11 cellular contexts compared by ENCODE assay signal in the genomic region with DNA sequence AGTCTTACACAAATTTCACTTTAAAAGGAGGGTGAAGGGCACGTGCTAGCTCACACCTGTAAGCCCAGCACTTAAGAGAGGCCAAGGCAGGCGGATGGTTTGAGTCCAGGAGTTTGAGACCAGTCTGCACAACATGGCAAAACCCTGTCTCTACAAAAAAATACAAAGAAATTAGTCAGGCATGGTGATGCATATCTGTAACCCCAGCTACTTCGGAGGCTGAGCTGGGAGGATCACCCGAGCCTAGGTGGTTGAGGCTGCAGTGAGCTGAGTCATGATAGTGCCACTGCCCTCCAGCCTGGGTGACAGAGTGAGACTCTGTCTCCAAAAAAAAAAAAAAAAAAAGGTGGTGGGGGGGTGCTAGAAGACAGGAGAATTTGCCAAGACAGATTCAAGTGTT.
A peak's percentile ranks its signal among the peaks of the same experiment; 100 is the strongest.
DNase-seq lines count a peak whose midpoint lies in the region; ATAC-seq and TF ChIP-seq lines count a peak whose summit lies in the region.
"Had no signal": no experiment of that assay in that cellular context is flagged by ENCODE, and none has a peak within 500 bp of the region (broad histone marks: within the 10 kb centered on the region; RNA-seq: fewer than 3 reads in every experiment).

No MANE protein-coding gene starts in this region.

- no peak overlapping the region for H3K4me3 ChIP-seq in heart right ventricle
- no peak overlapping the region for H3K4me3 ChIP-seq in neuronal stem cell (ENCODE audit: low read length in 2 of 2)
- no peak overlapping the region for H3K4me3 ChIP-seq in thyroid gland (replicated peaks in 1 of 3)
- H3K4me3 ChIP-seq: skin epidermis, vagina had no signal

- ATAC-seq in heart right ventricle, result peak in 2 of 8 donors; percentile 20 to 39
- ATAC-seq in Right ventricle myocardium superior (ENCODE audit: poor library complexity), result no peak
- ATAC-seq in GM21526 (IDR thresholded peaks at IDR 0.05; ENCODE audit: low FRiP score, unreplicated experiment), result no peak

- peak overlapping the region; percentile 55 for H3K23ac ChIP-seq in neuronal stem cell (ENCODE audit: low read depth, low read length, poor library complexity)

- H2AFZ ChIP-seq in neuronal stem cell (ENCODE audit: low read length), result no peak overlapping the region

- no peak overlapping the region for H4K91ac ChIP-seq in neuronal stem cell (ENCODE audit: low read depth, low read length, poor library complexity)

- no peak overlapping the region for H2BK12ac ChIP-seq in neuronal stem cell (ENCODE audit: low read length)

- TF ChIP-seq CTCF in heart right ventricle (IDR thresholded peaks at IDR 0.05) (no peak), thyroid gland (IDR thresholded peaks at IDR 0.05) (no peak)

- TF ChIP-seq POLR2A in thyroid gland (IDR thresholded peaks at IDR 0.05), result no peak

- H2BK15ac ChIP-seq in neuronal stem cell (ENCODE audit: low read length), result no peak overlapping the region

- no peak overlapping the region for H3K4ac ChIP-seq in neuronal stem cell (ENCODE audit: low read length)

- H3K4me2 ChIP-seq in neuronal stem cell (ENCODE audit: insufficient read depth, low read length, poor library complexity, severe bottlenecking), result no peak overlapping the region

- H3K14ac ChIP-seq in neuronal stem cell (ENCODE audit: low read length), result no peak overlapping the region

- no peak for DNase-seq in heart right ventricle
- no peak for DNase-seq in Right ventricle myocardium superior
- peak; percentile 51 for DNase-seq in activated T-cell treated with anti-CD3 and anti-CD28 coated beads, Interleukin-2, amount 50 U/mL, for 1 hour
- DNase-seq in neuronal stem cell (ENCODE audit: low spot score), result no peak
- DNase-seq in thyroid gland, result no peak
- DNase-seq in dedifferentiated amniotic fluid mesenchymal stem cell (ENCODE audit: extremely low spot score), result no peak
- no peak for DNase-seq in NOMO-1 treated with dmso at 0.1 percent for 144 hours (lab: John Stamatoyannopoulos, UW; ENCODE audit: unreplicated experiment)

- H3K36me3 ChIP-seq in heart right ventricle (peaks cover 0 to 33% (median 2%) of the 10 kb centered on the region in 9 donors), neuronal stem cell (replicated peaks in 1 of 2; ENCODE audit: control insufficient read depth in 2 of 2, insufficient read depth in 2 of 2, low read length in 2 of 2) (no peaks in the 10 kb centered on the region), thyroid gland (peaks cover 0 to 6% of the 10 kb centered on the region in 2 donors)

- intact Hi-C loops in heart right ventricle (cut with DNase I), result no loop called here
- intact Hi-C loops in Right ventricle myocardium superior (cut with DNase I), result no loop called here
- intact Hi-C loops in thyroid gland (cut with DNase I), result no loop called here

- H3K4me1 ChIP-seq in heart right ventricle (peaks cover 2 to 43% (median 21%) of the 10 kb centered on the region in 9 donors), neuronal stem cell (ENCODE audit: control insufficient read depth in 2 of 2, insufficient read depth in 1 of 2, low read depth in 1 of 2, low read length in 2 of 2) (no peaks in the 10 kb centered on the region), thyroid gland (peaks cover 8 to 31% of the 10 kb centered on the region in 2 donors)

- no peak overlapping the region for H4K8ac ChIP-seq in neuronal stem cell (ENCODE audit: low read depth, low read length)

- H3K9me3 ChIP-seq in heart right ventricle, result peaks cover 0 to 7% (median 0%) of the 10 kb centered on the region in 11 donors
- peaks cover 5 to 6% of the 10 kb centered on the region in 2 donors for H3K9me3 ChIP-seq in neuronal stem cell (replicated peaks in 1 of 2; ENCODE audit: control insufficient read depth in 2 of 2, insufficient read depth in 1 of 2, low read depth in 1 of 2, low read length in 2 of 2)
- no peaks in the 10 kb centered on the region for H3K9me3 ChIP-seq in thyroid gland
- H3K9me3 ChIP-seq: vagina had no signal

- H3K18ac ChIP-seq in neuronal stem cell (ENCODE audit: low read length), result no peak overlapping the region

- H2BK120ac ChIP-seq in neuronal stem cell (ENCODE audit: low read depth, low read length), result no peak overlapping the region

- WGBS in heart right ventricle, 2 donors, result 94 to 95% methylated on average over 4 of the region's 4 CpGs
- WGBS in neuronal stem cell (ENCODE audit: extremely low coverage in 2 of 2, insufficient read length in 2 of 2, insufficient replicate concordance in 1 of 2), 2 donors, result no CpG with 5 or more reads among the region's 4 CpGs
- WGBS in thyroid gland, 2 donors, result 89 to 93% methylated on average over 4 of the region's 4 CpGs

- no peak overlapping the region for H3K9ac ChIP-seq in neuronal stem cell (ENCODE audit: low read depth, low read length, poor library complexity)

- no peaks in the 10 kb centered on the region for H3K27me3 ChIP-seq in heart right ventricle
- H3K27me3 ChIP-seq in neuronal stem cell (ENCODE audit: control insufficient read depth in 3 of 3, insufficient read depth in 3 of 3, low read depth in 1 of 3, low read length in 3 of 3), result no peaks in the 10 kb centered on the region
- no peaks in the 10 kb centered on the region for H3K27me3 ChIP-seq in thyroid gland
- H3K27me3 ChIP-seq: vagina had no signal

- no peak overlapping the region for H2AK5ac ChIP-seq in neuronal stem cell (ENCODE audit: low read depth, low read length)

- no peak overlapping the region for H2BK5ac ChIP-seq in neuronal stem cell (ENCODE audit: low read length)

- H3K27ac ChIP-seq in heart right ventricle, result peak overlapping the region in 6 of 10 donors; percentile 2 to 59 (median 22)
- H3K27ac ChIP-seq in neuronal stem cell (replicated peaks; ENCODE audit: low read length), result no peak overlapping the region
- peak overlapping the region in 2 of 3 donors; percentile 37 to 62 for H3K27ac ChIP-seq in thyroid gland
- H3K27ac ChIP-seq: RWPE1, vagina had no signal

- no peaks in the 10 kb centered on the region for H3K79me1 ChIP-seq in neuronal stem cell (ENCODE audit: low read depth, low read length)
